6 cellular contexts compared by ENCODE assay signal in genomic region chr1:109091196-109092193, GRCh38. TPM values are rescaled to one million over a fixed set of nuclear protein-coding genes. Genes with fewer than 3 reads are reported as not detected.
DNase-seq lines count a peak whose midpoint lies in the region; ATAC-seq and TF ChIP-seq lines count a peak whose summit lies in the region.

No MANE protein-coding gene starts in this region.

- H3K36me3 ChIP-seq in psoas muscle (ENCODE audit: insufficient read depth in 1 of 2, low read depth in 1 of 2): peaks cover 6 to 40% of the 10 kb centered on the region in 2 donors

- no peak for TF ChIP-seq CTCF in psoas muscle (IDR thresholded peaks at IDR 0.05)

- intact Hi-C loops in psoas muscle (cut with DNase I): loop anchor here (5.0 kb wide), 1 partner anchor 49 kb away; the partner anchor contains the start of gene WDR47 (in 2 of the 2)

- WGBS in psoas muscle, 3 donors: 2 to 3% (median 3%) methylated on average over 13 of the region's 13 CpGs

- ATAC-seq in GM19463 (IDR thresholded peaks at IDR 0.05; ENCODE audit: unreplicated experiment) (peak; percentile 56), psoas muscle (peak in 3 of 4 donors; percentile 8 to 75 (median 29)), HG02938 (IDR thresholded peaks at IDR 0.05; ENCODE audit: unreplicated experiment) (no peak)

- H3K27me3 ChIP-seq in psoas muscle (ENCODE audit: insufficient read depth in 3 of 3, low read length in 2 of 3): no peaks in the 10 kb centered on the region

- peaks cover 42% of the 10 kb centered on the region for H3K4me1 ChIP-seq in psoas muscle

- H3K27ac ChIP-seq in psoas muscle: peak overlapping the region; percentile 99

- H3K9me3 ChIP-seq in psoas muscle: no peaks in the 10 kb centered on the region

- DNase-seq in LHCN-M2 (ENCODE audit: low read depth) (peak; percentile 55), dedifferentiated amniotic fluid mesenchymal stem cell (ENCODE audit: extremely low spot score) (peak; percentile 33), psoas muscle (no peak)
- DNase-seq in stimulated activated CD4-positive, alpha-beta T cell treated with anti-CD3 and anti-CD28 coated beads, Interleukin-4, amount 100 ng/mL, for 24 hours: no peak

- H3K4me3 ChIP-seq in psoas muscle: peak overlapping the region; percentile 92

RNA-seq across cellular contexts. Expression of gene TMEM167B, which starts 0.9 kb away (rescaled TPM):
- total RNA-seq in LHCN-M2 (2014; rRNA removed) (14.6 and 16.5 TPM in 2 replicates), psoas muscle (10 to 100 TPM; 27.2 to 56.0 (median 34.0) TPM)
- 13.6 TPM for polyA plus RNA-seq in LHCN-M2 (2012)
- 10 to 100 TPM; 19.8 to 39.1 (median 20.2) TPM for polyA plus RNA-seq in psoas muscle

RNA-seq across cellular contexts. Expression of gene TAF13, which starts 15.7 kb away (rescaled TPM):
- 67.0 and 72.4 TPM in 2 replicates for total RNA-seq in LHCN-M2 (2014; rRNA removed)
- polyA plus RNA-seq in LHCN-M2 (2012): 50.2 TPM
- 10 to 100 TPM; 61.5 to 89.9 (median 72.9) TPM for total RNA-seq in psoas muscle
- 100 to 1,000 TPM in 2 of 3 donors, 10 to 100 TPM in 1; 74.3 to 228 (median 120) TPM for polyA plus RNA-seq in psoas muscle

RNA-seq across cellular contexts. Expression of gene ELAPOR1, which starts 22.4 kb away (rescaled TPM):
- total RNA-seq in LHCN-M2 (2014; rRNA removed) (0.17 and 0.38 TPM in 2 replicates), psoas muscle (under 1 TPM; 0.11 to 0.46 (median 0.32) TPM)
- polyA plus RNA-seq in LHCN-M2 (2012): 1.3 TPM
- under 1 TPM in 2 of 3 donors, not detected in 1; 0.03 to 0.05 TPM for polyA plus RNA-seq in psoas muscle

RNA-seq across cellular contexts. Expression of gene WDR47, which starts 49.6 kb away (rescaled TPM):
- 22.0 and 25.3 TPM in 2 replicates for total RNA-seq in LHCN-M2 (2014; rRNA removed)
- polyA plus RNA-seq in LHCN-M2 (2012): 6.5 TPM
- 10 to 100 TPM; 13.9 to 16.3 (median 14.9) TPM for total RNA-seq in psoas muscle
- polyA plus RNA-seq in psoas muscle: 10 to 100 TPM in 1 of 3 donors, 1 to 10 TPM in 2; 5.7 to 19.6 (median 7.4) TPM

Comparison
In these comparisons a context has a peak if more than half of its experiments do, and no peak if none do; other contexts are left out.
1. DNase-seq: peak in LHCN-M2 (single experiment) and dedifferentiated amniotic fluid mesenchymal stem cell (single experiment); none in psoas muscle (0 of 2) and stimulated activated CD4-positive, alpha-beta T cell treated with anti-CD3 and anti-CD28 coated beads, Interleukin-4, amount 100 ng/mL, for 24 hours (single experiment).